Comparison of ENCODE assay signal across 15 cellular contexts in the genomic region with DNA sequence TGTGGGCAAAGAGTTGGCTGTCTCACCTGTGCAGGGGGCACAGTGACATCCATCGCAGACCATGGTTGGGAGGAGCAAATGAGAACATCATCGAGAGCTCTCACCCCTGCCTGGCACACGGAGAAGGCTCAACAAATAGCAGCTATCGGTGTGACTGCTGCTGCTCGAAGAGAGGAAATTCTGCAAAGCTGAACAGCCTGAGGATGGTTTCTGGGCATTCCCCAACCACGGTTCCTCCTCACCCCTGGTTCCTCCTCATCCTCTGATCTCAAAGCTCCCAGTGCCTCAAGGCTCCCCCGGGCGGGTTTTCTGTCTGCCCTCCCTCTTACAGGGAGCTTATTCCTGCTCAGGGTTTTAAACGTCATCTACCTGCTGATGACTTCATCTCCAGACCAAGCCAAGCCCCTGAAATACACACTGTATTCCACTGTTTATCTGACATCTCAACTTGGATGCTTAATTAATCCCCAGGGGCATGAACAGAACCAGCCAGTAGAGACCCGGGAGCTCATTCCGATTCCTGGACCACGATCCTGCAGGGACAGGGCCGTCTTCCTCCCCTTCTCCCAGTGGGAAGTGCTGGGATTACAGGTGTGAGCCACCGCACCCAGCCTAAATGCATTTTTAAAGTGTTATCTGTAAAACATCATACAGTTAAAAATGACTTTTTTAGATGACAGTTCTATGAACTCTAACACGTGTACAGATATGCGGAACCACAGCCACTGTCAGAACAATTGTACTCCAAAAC. TPM values are rescaled to one million over a fixed set of nuclear protein-coding genes. Genes with fewer than 3 reads are reported as not detected.
DNase-seq lines count a peak whose midpoint lies in the region; ATAC-seq and TF ChIP-seq lines count a peak whose summit lies in the region.
"Had no signal": no experiment of that assay in that cellular context is flagged by ENCODE, and none has a peak within 500 bp of the region (broad histone marks: within the 10 kb centered on the region; RNA-seq: fewer than 3 reads in every experiment).

No MANE protein-coding gene starts in this region.

- CTCF ChIA-PET in HEK293 (lab: Yijun Ruan, JAX) = no interaction called here

- peaks cover 48% of the 10 kb centered on the region for H3K4me1 Mint-ChIP-seq in activated T-helper 1 cell treated with anti-CD3 and anti-CD28 coated beads, Interleukin-12 subunit alpha, Interleukin-12 subunit beta, Interleukin-2, Interleukin-4 antibody, amounts not matched to agents 30 ng/mL and 10 ng/mL and 1 ng/mL, durations not matched to agents 14 hours and 24 hours and 36 hours (ENCODE audit: low read depth)

- no peak overlapping the region for H3K27ac Mint-ChIP-seq in activated T-helper 1 cell treated with anti-CD3 and anti-CD28 coated beads, Interleukin-12 subunit alpha, Interleukin-12 subunit beta, Interleukin-2, Interleukin-4 antibody, amounts not matched to agents 30 ng/mL and 10 ng/mL and 1 ng/mL, durations not matched to agents 14 hours and 24 hours and 36 hours

- H3K4me3 ChIP-seq in HEK293 (ENCODE audit: low read depth, low read length) = no peak overlapping the region
- H3K4me3 ChIP-seq: K562, smooth muscle cell had no signal

- no peaks in the 10 kb centered on the region for H3K9me3 ChIP-seq in HEK293 (ENCODE audit: control insufficient read depth, insufficient read depth, low read depth, low read length)

- no peak for ATAC-seq in left lobe of liver
- ATAC-seq in HG02763 (IDR thresholded peaks at IDR 0.05; ENCODE audit: unreplicated experiment) = no peak
- ATAC-seq: HCT116, K562 had no signal

- no peak overlapping the region for H3K27ac ChIP-seq in HEK293 (ENCODE audit: extremely low read depth, low read depth, low read length)

- no peak for TF ChIP-seq CTCF in HEK293 (tag by site-specific recombination; IDR thresholded peaks at IDR 0.05)

- DNase-seq in activated T-cell treated with anti-CD3 and anti-CD28 coated beads, Interleukin-2, amount 50 U/mL, for 1 hour = peak; percentile 50
- DNase-seq in activated T-cell treated with anti-CD3 and anti-CD28 coated beads, Interleukin-2, amount 50 U/mL, for 48 hours = no peak
- DNase-seq in activated T-helper 1 cell treated with anti-CD3 and anti-CD28 coated beads, Interleukin-12 subunit alpha, Interleukin-12 subunit beta, Interleukin-2, Interleukin-4 antibody, amounts not matched to agents 30 ng/mL and 10 ng/mL and 1 ng/mL, durations not matched to agents 14 hours and 24 hours and 36 hours (ENCODE audit: low spot score) = peak; percentile 25
- peak; percentile 23 for DNase-seq in left lobe of liver (ENCODE audit: low spot score)
- no peak for DNase-seq in NCI-H1694 treated with DMSO at 0.1 percent for 48 hours (lab: John Stamatoyannopoulos, UW)
- no peak for DNase-seq in SHP77 treated with DMSO at 0.1 percent for 48 hours (lab: John Stamatoyannopoulos, UW)
- DNase-seq: hippocampal formation; islet precursor cell; NCI-H2029; stimulated activated CD4-positive, alpha-beta T cell treated with anti-CD3 and anti-CD28 coated beads, Interleukin-4, amount 100 ng/mL, for 24 hours had no signal

- intact Hi-C loops in activated T-helper 1 cell treated with anti-CD3 and anti-CD28 coated beads, Interleukin-12 subunit alpha, Interleukin-12 subunit beta, Interleukin-2, Interleukin-4 antibody, amounts not matched to agents 30 ng/mL and 10 ng/mL and 1 ng/mL, durations not matched to agents 14 hours and 24 hours and 36 hours (cut with micrococcal nuclease) = no loop called here

- no peaks in the 10 kb centered on the region for H3K36me3 Mint-ChIP-seq in activated T-helper 1 cell treated with anti-CD3 and anti-CD28 coated beads, Interleukin-12 subunit alpha, Interleukin-12 subunit beta, Interleukin-2, Interleukin-4 antibody, amounts not matched to agents 30 ng/mL and 10 ng/mL and 1 ng/mL, durations not matched to agents 14 hours and 24 hours and 36 hours (ENCODE audit: low read depth)

- peaks cover 25% of the 10 kb centered on the region for H3K27me3 Mint-ChIP-seq in activated T-helper 1 cell treated with anti-CD3 and anti-CD28 coated beads, Interleukin-12 subunit alpha, Interleukin-12 subunit beta, Interleukin-2, Interleukin-4 antibody, amounts not matched to agents 30 ng/mL and 10 ng/mL and 1 ng/mL, durations not matched to agents 14 hours and 24 hours and 36 hours (ENCODE audit: insufficient read depth)

- H3K9me3 Mint-ChIP-seq in activated T-helper 1 cell treated with anti-CD3 and anti-CD28 coated beads, Interleukin-12 subunit alpha, Interleukin-12 subunit beta, Interleukin-2, Interleukin-4 antibody, amounts not matched to agents 30 ng/mL and 10 ng/mL and 1 ng/mL, durations not matched to agents 14 hours and 24 hours and 36 hours = no peaks in the 10 kb centered on the region

- POLR2A ChIA-PET in HEK293 (lab: Yijun Ruan, JAX) = no interaction called here

- H3K36me3 ChIP-seq in HEK293 (ENCODE audit: control insufficient read depth in 2 of 2, insufficient read depth in 1 of 2, low read length in 2 of 2) = no peaks in the 10 kb centered on the region

- H3K4me3 Mint-ChIP-seq in activated T-helper 1 cell treated with anti-CD3 and anti-CD28 coated beads, Interleukin-12 subunit alpha, Interleukin-12 subunit beta, Interleukin-2, Interleukin-4 antibody, amounts not matched to agents 30 ng/mL and 10 ng/mL and 1 ng/mL, durations not matched to agents 14 hours and 24 hours and 36 hours = peak overlapping the region; percentile 54

- 0 out of 2 replicates have a peak, but pooled peaks cover 2% of the 10 kb centered on the region for H3K4me1 ChIP-seq in HEK293 (ENCODE audit: control insufficient read depth, insufficient read depth, low read length)

TF ChIP-seq in HEK293, 187 proteins besides CTCF, POLR2A, EP300 and RAD21:
- TF ChIP-seq IKZF3 (tag by site-specific recombination; IDR thresholded peaks at IDR 0.05) (0 out of 2 replicates have a peak, but pooled peaks have one; percentile 13), ZBTB21 (tag by site-specific recombination; IDR thresholded peaks at IDR 0.05) (no peak), ZSCAN30 (tag by site-specific recombination; IDR thresholded peaks at IDR 0.05) (no peak), ZNF843 (tag by site-specific recombination; IDR thresholded peaks at IDR 0.05) (no peak), ZNF776 (tag by site-specific recombination; IDR thresholded peaks at IDR 0.05; ENCODE audit: borderline replicate concordance) (no peak), SP2 (tag by site-specific recombination; IDR thresholded peaks at IDR 0.05) (0 out of 2 replicates have a peak, but pooled peaks have one; percentile 7), KLF9 (tag by site-specific recombination; IDR thresholded peaks at IDR 0.05; ENCODE audit: low read depth) (no peak)
- TF ChIP-seq, protein P1, sequence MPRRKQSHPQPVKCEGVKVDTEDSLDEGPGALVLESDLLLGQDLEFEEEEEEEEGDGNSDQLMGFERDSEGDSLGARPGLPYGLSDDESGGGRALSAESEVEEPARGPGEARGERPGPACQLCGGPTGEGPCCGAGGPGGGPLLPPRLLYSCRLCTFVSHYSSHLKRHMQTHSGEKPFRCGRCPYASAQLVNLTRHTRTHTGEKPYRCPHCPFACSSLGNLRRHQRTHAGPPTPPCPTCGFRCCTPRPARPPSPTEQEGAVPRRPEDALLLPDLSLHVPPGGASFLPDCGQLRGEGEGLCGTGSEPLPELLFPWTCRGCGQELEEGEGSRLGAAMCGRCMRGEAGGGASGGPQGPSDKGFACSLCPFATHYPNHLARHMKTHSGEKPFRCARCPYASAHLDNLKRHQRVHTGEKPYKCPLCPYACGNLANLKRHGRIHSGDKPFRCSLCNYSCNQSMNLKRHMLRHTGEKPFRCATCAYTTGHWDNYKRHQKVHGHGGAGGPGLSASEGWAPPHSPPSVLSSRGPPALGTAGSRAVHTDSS (tag by site-specific recombination; IDR thresholded peaks at IDR 0.05) = no peak

RNA-seq across cellular contexts. Expression of gene NOM1, which starts 19.5 kb away (rescaled TPM):
- total RNA-seq in activated T-helper 1 cell treated with anti-CD3 and anti-CD28 coated beads, Interleukin-12 subunit alpha, Interleukin-12 subunit beta, Interleukin-2, Interleukin-4 antibody, amounts not matched to agents 30 ng/mL and 10 ng/mL and 1 ng/mL, durations not matched to agents 14 hours and 24 hours and 36 hours = 46.4 and 50.9 TPM in 2 replicates
- total RNA-seq in left lobe of liver = 7.2 TPM

RNA-seq across cellular contexts. Expression of gene LMBR1, which starts 37.0 kb away (rescaled TPM):
- 53.5 and 55.5 TPM in 2 replicates for total RNA-seq in activated T-helper 1 cell treated with anti-CD3 and anti-CD28 coated beads, Interleukin-12 subunit alpha, Interleukin-12 subunit beta, Interleukin-2, Interleukin-4 antibody, amounts not matched to agents 30 ng/mL and 10 ng/mL and 1 ng/mL, durations not matched to agents 14 hours and 24 hours and 36 hours
- 28.7 TPM for total RNA-seq in left lobe of liver

Comparison
In these comparisons a context has a peak if more than half of its experiments do, and no peak if none do; other contexts are left out.
1. DNase-seq: peak in activated T-cell treated with anti-CD3 and anti-CD28 coated beads, Interleukin-2, amount 50 U/mL, for 1 hour (single experiment), activated T-helper 1 cell treated with anti-CD3 and anti-CD28 coated beads, Interleukin-12 subunit alpha, Interleukin-12 subunit beta, Interleukin-2, Interleukin-4 antibody, amounts not matched to agents 30 ng/mL and 10 ng/mL and 1 ng/mL, durations not matched to agents 14 hours and 24 hours and 36 hours (single experiment) and left lobe of liver (single experiment); none in activated T-cell treated with anti-CD3 and anti-CD28 coated beads, Interleukin-2, amount 50 U/mL, for 48 hours (0 of 2), NCI-H1694 treated with DMSO at 0.1 percent for 48 hours (single experiment) and SHP77 treated with DMSO at 0.1 percent for 48 hours (single experiment).